Comparison of ENCODE assay signal across 1 cellular context in the genomic region with DNA sequence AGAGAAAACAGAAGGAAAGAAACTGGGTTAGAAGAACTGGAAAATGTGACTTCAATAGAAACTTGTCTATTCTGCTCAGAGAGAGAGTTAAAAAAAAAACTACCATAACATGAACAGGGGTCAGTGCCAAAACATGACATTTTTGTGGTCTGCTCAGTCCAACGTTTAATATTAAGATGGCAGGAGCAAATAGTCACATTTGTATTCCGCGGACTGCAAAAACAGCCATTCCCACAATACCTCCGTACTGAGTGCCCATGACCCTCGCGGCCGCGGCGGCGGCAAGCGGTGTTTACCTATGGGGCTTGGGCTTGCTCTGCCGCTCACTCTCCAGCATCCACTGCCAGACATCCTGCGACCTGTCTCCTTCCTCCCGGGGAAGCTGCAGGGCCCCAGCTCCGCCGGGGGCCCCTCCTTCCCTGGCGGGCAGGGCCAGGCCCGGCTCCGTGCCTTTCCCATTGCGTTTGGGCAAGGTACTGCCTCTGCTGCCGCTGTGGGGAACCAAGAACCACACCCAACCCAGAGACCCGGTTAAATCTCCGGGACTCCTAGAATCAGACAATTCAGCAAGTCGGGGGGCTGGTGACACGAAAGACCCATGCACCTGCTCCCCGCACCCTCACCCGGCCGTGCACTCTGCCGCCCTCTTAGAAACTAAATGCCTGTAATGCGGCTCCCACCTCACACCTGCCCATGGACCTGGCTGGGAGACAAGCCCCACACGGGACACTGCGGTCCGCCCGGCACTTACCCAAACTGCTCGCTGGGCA.
TF ChIP-seq lines count a peak whose summit lies in the region.

No MANE protein-coding gene starts in this region.

TF ChIP-seq in SK-N-SH, 30 proteins besides CTCF, POLR2A, EP300 and RAD21 (continued from another document):
- TF ChIP-seq, protein P1, sequence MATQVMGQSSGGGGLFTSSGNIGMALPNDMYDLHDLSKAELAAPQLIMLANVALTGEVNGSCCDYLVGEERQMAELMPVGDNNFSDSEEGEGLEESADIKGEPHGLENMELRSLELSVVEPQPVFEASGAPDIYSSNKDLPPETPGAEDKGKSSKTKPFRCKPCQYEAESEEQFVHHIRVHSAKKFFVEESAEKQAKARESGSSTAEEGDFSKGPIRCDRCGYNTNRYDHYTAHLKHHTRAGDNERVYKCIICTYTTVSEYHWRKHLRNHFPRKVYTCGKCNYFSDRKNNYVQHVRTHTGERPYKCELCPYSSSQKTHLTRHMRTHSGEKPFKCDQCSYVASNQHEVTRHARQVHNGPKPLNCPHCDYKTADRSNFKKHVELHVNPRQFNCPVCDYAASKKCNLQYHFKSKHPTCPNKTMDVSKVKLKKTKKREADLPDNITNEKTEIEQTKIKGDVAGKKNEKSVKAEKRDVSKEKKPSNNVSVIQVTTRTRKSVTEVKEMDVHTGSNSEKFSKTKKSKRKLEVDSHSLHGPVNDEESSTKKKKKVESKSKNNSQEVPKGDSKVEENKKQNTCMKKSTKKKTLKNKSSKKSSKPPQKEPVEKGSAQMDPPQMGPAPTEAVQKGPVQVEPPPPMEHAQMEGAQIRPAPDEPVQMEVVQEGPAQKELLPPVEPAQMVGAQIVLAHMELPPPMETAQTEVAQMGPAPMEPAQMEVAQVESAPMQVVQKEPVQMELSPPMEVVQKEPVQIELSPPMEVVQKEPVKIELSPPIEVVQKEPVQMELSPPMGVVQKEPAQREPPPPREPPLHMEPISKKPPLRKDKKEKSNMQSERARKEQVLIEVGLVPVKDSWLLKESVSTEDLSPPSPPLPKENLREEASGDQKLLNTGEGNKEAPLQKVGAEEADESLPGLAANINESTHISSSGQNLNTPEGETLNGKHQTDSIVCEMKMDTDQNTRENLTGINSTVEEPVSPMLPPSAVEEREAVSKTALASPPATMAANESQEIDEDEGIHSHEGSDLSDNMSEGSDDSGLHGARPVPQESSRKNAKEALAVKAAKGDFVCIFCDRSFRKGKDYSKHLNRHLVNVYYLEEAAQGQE (IDR thresholded peaks at IDR 0.05; ENCODE audit: low read depth, low read length), result no peak
- no peak for TF ChIP-seq RXRA (IDR thresholded peaks at IDR 0.05; ENCODE audit: borderline replicate concordance, low read depth)
- TF ChIP-seq, protein P2, sequence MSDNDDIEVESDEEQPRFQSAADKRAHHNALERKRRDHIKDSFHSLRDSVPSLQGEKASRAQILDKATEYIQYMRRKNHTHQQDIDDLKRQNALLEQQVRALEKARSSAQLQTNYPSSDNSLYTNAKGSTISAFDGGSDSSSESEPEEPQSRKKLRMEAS (IDR thresholded peaks at IDR 0.05; ENCODE audit: low read depth), result no peak
- no peak for TF ChIP-seq SMC3 (IDR thresholded peaks at IDR 0.05; ENCODE audit: low read depth, low read length)
- TF ChIP-seq RCOR1 (IDR thresholded peaks at IDR 0.05; ENCODE audit: low read length), result no peak
- no peak for TF ChIP-seq NRF1 (IDR thresholded peaks at IDR 0.05; ENCODE audit: low read depth, low read length)
